In the genomic region with DNA sequence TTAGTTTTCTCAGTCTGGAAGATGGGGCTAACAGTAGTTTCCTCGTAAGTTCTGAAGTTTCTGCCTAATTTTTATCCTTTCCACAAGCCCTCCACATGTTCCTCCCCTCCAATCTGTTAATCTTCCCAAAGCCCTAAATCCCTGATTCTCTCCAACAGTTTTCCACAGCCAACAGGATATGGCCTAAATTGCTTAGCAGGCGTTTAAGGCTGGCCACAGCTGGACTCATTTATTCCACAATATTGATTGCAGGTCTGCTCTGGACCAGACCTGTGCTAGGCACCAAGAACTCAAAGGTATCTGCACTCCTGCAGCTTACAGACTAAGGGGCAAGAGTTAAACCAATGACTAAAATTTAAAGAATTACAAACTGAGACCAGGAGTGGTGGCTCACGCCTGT, we compare ENCODE assay signal across 1 cellular context.
TF ChIP-seq lines count a peak whose summit lies in the region.

No MANE protein-coding gene starts in this region.

TF ChIP-seq in K562, 482 proteins besides CTCF, POLR2A, EP300 and RAD21:
- TF ChIP-seq C11orf30 (IDR thresholded peaks at IDR 0.05; ENCODE audit: low read depth): peak; percentile 19; the same call in 1 of the 2 replicates
- TF ChIP-seq ZNF316 (IDR thresholded peaks at IDR 0.05): peak; percentile 51; the same call in 1 of the 2 replicates
- TF ChIP-seq MAFK (IDR thresholded peaks at IDR 0.05; ENCODE audit: low read length): no peak
